Comparison of ENCODE assay signal across 8 cellular contexts in genomic region chr6:79078057-79078969, GRCh38. TPM values are rescaled to one million over a fixed set of nuclear protein-coding genes. Genes with fewer than 3 reads are reported as not detected.
DNase-seq lines count a peak whose midpoint lies in the region; ATAC-seq and TF ChIP-seq lines count a peak whose summit lies in the region.

Gene PHIP, minus strand, starts transcription at chr6:79078254. Its CDS starts 186 bp downstream, at chr6:79078068.

- H3K27me3 ChIP-seq in left ventricle myocardium inferior (ENCODE audit: low read depth) = no peaks in the 10 kb centered on the region
- H3K27me3 ChIP-seq in prostate gland (replicated peaks; ENCODE audit: insufficient read depth) = no peaks in the 10 kb centered on the region

- DNase-seq in NCI-H1694 treated with DMSO at 0.1 percent for 48 hours (lab: John Stamatoyannopoulos, UW) = peak; percentile 93
- DNase-seq in amniotic stem cell (lab: John Stamatoyannopoulos, UW) = peak; percentile 88
- DNase-seq in left ventricle myocardium inferior = peak; percentile 95
- DNase-seq in prostate gland (ENCODE audit: low spot score) = peak; percentile 88
- DNase-seq in ureter (ENCODE audit: low spot score) = peak; percentile 95

- H3K27ac ChIP-seq in left ventricle myocardium inferior (replicated peaks) (peak within 1 kb of the TSS; percentile 99), prostate gland (peak within 1 kb of the TSS; percentile 99)

- H3K4me3 ChIP-seq in left ventricle myocardium inferior = peak within 1 kb of the TSS; percentile 92
- peak within 1 kb of the TSS; percentile 86 to 90 for H3K4me3 ChIP-seq in prostate gland

- H3K4me1 ChIP-seq in left ventricle myocardium inferior (peaks cover 46% of the 10 kb centered on the region), prostate gland (replicated peaks) (no peaks in the 10 kb centered on the region)

- peaks cover 25% of the 10 kb centered on the region for H3K27me3 Mint-ChIP-seq in T-helper 1 cell treated with Interleukin-12 subunit alpha and Interleukin-12 subunit beta and Interleukin-4 antibody, amounts not matched to agents 30 μg/mL and 1 μg/mL, for 36 hours (ENCODE audit: low read depth)

- intact Hi-C loops in left ventricle myocardium inferior (cut with micrococcal nuclease) (loop anchor here (5.0 kb wide), 1 partner anchor 154 kb away; the partner anchor contains the start of gene HMGN3), prostate gland (cut with DNase I) (loop anchor here (2.0 to 5.0 kb wide), 2 partner anchors 154 to 458 kb away; partner anchors contain the start of genes HMGN3 and LCA5)

- H3K9me3 ChIP-seq in left ventricle myocardium inferior (replicated peaks) = no peaks in the 10 kb centered on the region
- no peaks in the 10 kb centered on the region for H3K9me3 ChIP-seq in prostate gland

- no peaks in the 10 kb centered on the region for H3K36me3 ChIP-seq in left ventricle myocardium inferior
- no peaks in the 10 kb centered on the region for H3K36me3 ChIP-seq in prostate gland

- no peaks in the 10 kb centered on the region for H3K9me3 Mint-ChIP-seq in T-helper 1 cell treated with Interleukin-12 subunit alpha and Interleukin-12 subunit beta and Interleukin-4 antibody, amounts not matched to agents 30 μg/mL and 1 μg/mL, for 36 hours

- H3K27ac Mint-ChIP-seq in T-helper 1 cell treated with Interleukin-12 subunit alpha and Interleukin-12 subunit beta and Interleukin-4 antibody, amounts not matched to agents 30 μg/mL and 1 μg/mL, for 36 hours = peak within 1 kb of the TSS; percentile 94

- TF ChIP-seq POLR2A in prostate gland (IDR thresholded peaks at IDR 0.05) = peak; percentile 41

- peaks cover 33% of the 10 kb centered on the region for H3K4me1 Mint-ChIP-seq in T-helper 1 cell treated with Interleukin-12 subunit alpha and Interleukin-12 subunit beta and Interleukin-4 antibody, amounts not matched to agents 30 μg/mL and 1 μg/mL, for 36 hours (ENCODE audit: low read depth)

- WGBS in prostate gland = under 1% methylated on average over 71 of the region's 73 CpGs

- H3K4me3 Mint-ChIP-seq in T-helper 1 cell treated with Interleukin-12 subunit alpha and Interleukin-12 subunit beta and Interleukin-4 antibody, amounts not matched to agents 30 μg/mL and 1 μg/mL, for 36 hours = peak within 1 kb of the TSS; percentile 91

- TF ChIP-seq CTCF in left ventricle myocardium inferior (IDR thresholded peaks at IDR 0.05; ENCODE audit: borderline replicate concordance) = no peak
- TF ChIP-seq CTCF in prostate gland (IDR thresholded peaks at IDR 0.05) = no peak

- peak; percentile 56 for ATAC-seq in GM18499 (IDR thresholded peaks at IDR 0.05; ENCODE audit: insufficient read depth, unreplicated experiment)
- peak; percentile 66 for ATAC-seq in HG02938 (IDR thresholded peaks at IDR 0.05; ENCODE audit: unreplicated experiment)

- peaks cover 7% of the 10 kb centered on the region for H3K36me3 Mint-ChIP-seq in T-helper 1 cell treated with Interleukin-12 subunit alpha and Interleukin-12 subunit beta and Interleukin-4 antibody, amounts not matched to agents 30 μg/mL and 1 μg/mL, for 36 hours (ENCODE audit: low read depth)

RNA-seq across cellular contexts. Expression of gene PHIP, which starts in this region (rescaled TPM):
- total RNA-seq in left ventricle myocardium inferior = 13.0 TPM
- total RNA-seq in prostate gland = 10 to 100 TPM; 29.6 to 31.8 TPM
- 44.8 TPM for total RNA-seq in ureter

Comparison
In these comparisons a context has a peak if more than half of its experiments do, and no peak if none do; other contexts are left out.
1. Peak in every context shown above with its lines: DNase-seq, ATAC-seq, H3K4me3 ChIP-seq and H3K27ac ChIP-seq.